Comparison of ENCODE assay signal across 24 cellular contexts in the genomic region with DNA sequence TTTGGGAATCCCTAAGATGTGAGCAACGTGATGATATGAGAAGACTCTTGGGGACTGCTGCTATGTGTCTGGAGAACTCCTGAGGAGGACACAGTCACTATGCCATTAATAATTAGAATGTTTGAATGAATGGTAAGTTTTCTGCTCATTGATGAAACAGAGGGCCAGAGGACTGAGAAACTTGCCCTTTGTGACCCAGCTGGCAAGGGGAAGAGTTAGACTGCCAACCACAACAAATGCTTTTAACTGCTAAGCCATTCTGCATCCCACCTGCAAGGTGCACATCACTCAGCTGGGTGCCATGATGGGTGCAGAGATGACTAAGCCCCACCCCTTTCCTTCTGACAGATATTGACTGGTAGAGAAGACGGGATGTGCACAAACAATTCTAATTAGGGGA.
"Had no signal": no experiment of that assay in that cellular context is flagged by ENCODE, and none has a peak within 500 bp of the region (broad histone marks: within the 10 kb centered on the region; RNA-seq: fewer than 3 reads in every experiment).

No MANE protein-coding gene starts in this region.

- ATAC-seq: effector memory CD8-positive, alpha-beta T cell; esophagus mucosa; foreskin keratinocyte; gastrocnemius medialis; gastroesophageal sphincter; heart left ventricle; heart right ventricle had no signal

- H3K36me3 ChIP-seq: colonic mucosa, esophagus muscularis mucosa, esophagus squamous epithelium, gastrocnemius medialis, gastroesophageal sphincter, heart left ventricle, heart right ventricle had no signal

- H3K27ac ChIP-seq: colonic mucosa, coronary artery, epithelial cell of prostate, esophagus muscularis mucosa, esophagus squamous epithelium, foreskin keratinocyte, gastroesophageal sphincter, heart left ventricle, heart right ventricle had no signal

- H3K9me3 Mint-ChIP-seq: dendritic cell treated with granulocyte-macrophage colony-stimulating factor and Interleukin-4, amounts not matched to agents 40 ng/mL and 50 ng/mL, for 4 days; effector memory CD8-positive, alpha-beta T cell; endodermal cell had no signal

- H3K4me1 ChIP-seq: colonic mucosa had no signal

- DNase-seq: colonic mucosa; cortex of kidney; dermis blood vessel endothelial cell; dorsolateral prefrontal cortex; effector CD4-positive, alpha-beta T cell; effector CD8-positive, alpha-beta T cell; effector memory CD4-positive, alpha-beta T cell; effector memory CD8-positive, alpha-beta T cell; endodermal cell; erythroblast; esophagus squamous epithelium; foreskin fibroblast; foreskin keratinocyte; foreskin melanocyte; gastrocnemius medialis; glutamatergic neuron; heart left ventricle; heart right ventricle had no signal

- H3K27ac Mint-ChIP-seq: dendritic cell treated with granulocyte-macrophage colony-stimulating factor and Interleukin-4, amounts not matched to agents 40 ng/mL and 50 ng/mL, for 4 days; effector memory CD8-positive, alpha-beta T cell; endodermal cell had no signal

- H3K9me3 ChIP-seq: colonic mucosa, esophagus muscularis mucosa, esophagus squamous epithelium, gastrocnemius medialis, gastroesophageal sphincter, heart left ventricle, heart right ventricle had no signal

- H3K4me3 ChIP-seq: colonic mucosa, coronary artery, dorsolateral prefrontal cortex, esophagus muscularis mucosa, esophagus squamous epithelium, gastrocnemius medialis, gastroesophageal sphincter, heart left ventricle, heart right ventricle had no signal

- H3K27me3 Mint-ChIP-seq: dendritic cell treated with granulocyte-macrophage colony-stimulating factor and Interleukin-4, amounts not matched to agents 40 ng/mL and 50 ng/mL, for 4 days had no signal

- H3K27me3 ChIP-seq: colonic mucosa, dorsolateral prefrontal cortex, esophagus muscularis mucosa, esophagus squamous epithelium, foreskin keratinocyte, gastrocnemius medialis, gastroesophageal sphincter, heart left ventricle, heart right ventricle had no signal

- H3K4me3 Mint-ChIP-seq: dendritic cell treated with granulocyte-macrophage colony-stimulating factor and Interleukin-4, amounts not matched to agents 40 ng/mL and 50 ng/mL, for 4 days; effector memory CD8-positive, alpha-beta T cell; endodermal cell had no signal
